Comparison of ENCODE assay signal across 21 cellular contexts in genomic region chr22:40200795-40201194, GRCh38. TPM values are rescaled to one million over a fixed set of nuclear protein-coding genes. Genes with fewer than 3 reads are reported as not detected.
DNase-seq lines count a peak whose midpoint lies in the region; ATAC-seq and TF ChIP-seq lines count a peak whose summit lies in the region.
"Had no signal": no experiment of that assay in that cellular context is flagged by ENCODE, and none has a peak within 500 bp of the region (broad histone marks: within the 10 kb centered on the region; RNA-seq: fewer than 3 reads in every experiment).

No MANE protein-coding gene starts in this region.

- H2BK5ac ChIP-seq in IMR-90 (ENCODE audit: low read depth, low read length, poor library complexity, severe bottlenecking): no peak overlapping the region

- H3K18ac ChIP-seq in IMR-90 (ENCODE audit: low read depth, low read length): no peak overlapping the region

- peaks cover 87% of the 10 kb centered on the region for H4K20me1 ChIP-seq in IMR-90 (ENCODE audit: insufficient read depth, low read length)

- H3K23ac ChIP-seq in IMR-90 (ENCODE audit: low read depth, low read length): peak overlapping the region; percentile 34; the same call in 1 of the 2 replicates

- peak overlapping the region; percentile 26; the same call in 1 of the 2 replicates for H3K4ac ChIP-seq in IMR-90 (ENCODE audit: low read depth, low read length)

- intact Hi-C loops in activated naive CD4-positive, alpha-beta T cell treated with anti-CD3 and anti-CD28 coated beads for 36 hours (cut with micrococcal nuclease): no loop called here
- intact Hi-C loops in IMR-90 (cut with micrococcal nuclease): no loop called here

- peaks cover 25% of the 10 kb centered on the region for H3K4me1 ChIP-seq in IMR-90 (ENCODE audit: control insufficient read depth, insufficient read depth, low read length)

- in situ Hi-C loops in IMR-90 (cut with MboI; ENCODE audit: low sequenced_read_pairs): no loop called here

- H3K36me3 Mint-ChIP-seq in activated naive CD4-positive, alpha-beta T cell treated with anti-CD3 and anti-CD28 coated beads for 36 hours (ENCODE audit: low read depth): no peaks in the 10 kb centered on the region
- peaks cover 4% of the 10 kb centered on the region for H3K36me3 Mint-ChIP-seq in central memory CD8-positive, alpha-beta T cell (ENCODE audit: insufficient read depth)

- no peaks in the 10 kb centered on the region for H3K9me3 ChIP-seq in IMR-90 (ENCODE audit: control insufficient read depth, insufficient read depth, low read length)
- H3K9me3 ChIP-seq: Peyer's patch, right lobe of liver, SJCRH30 had no signal

- no peak overlapping the region for H3K4me2 ChIP-seq in IMR-90 (ENCODE audit: low read depth, low read length)
- H3K4me2 ChIP-seq: KMS-11 had no signal

- H4K5ac ChIP-seq in IMR-90 (ENCODE audit: low read depth, low read length): no peak overlapping the region

- H3K4me1 Mint-ChIP-seq in activated naive CD4-positive, alpha-beta T cell treated with anti-CD3 and anti-CD28 coated beads for 36 hours (ENCODE audit: low read depth): peaks cover 82% of the 10 kb centered on the region
- H3K4me1 Mint-ChIP-seq in central memory CD8-positive, alpha-beta T cell: peaks cover 61% of the 10 kb centered on the region

- no peak overlapping the region for H4K91ac ChIP-seq in IMR-90 (ENCODE audit: insufficient read depth, low read depth, low read length)

- H3K14ac ChIP-seq in IMR-90 (replicated peaks; ENCODE audit: low read depth, low read length): no peak overlapping the region

- H3K4me3 ChIP-seq in IMR-90 (ENCODE audit: insufficient read depth, low read depth, low read length): no peak overlapping the region
- H3K4me3 ChIP-seq: Peyer's patch, right lobe of liver, SJCRH30 had no signal

- H3K9ac ChIP-seq in IMR-90 (ENCODE audit: low read depth, low read length): no peak overlapping the region
- H3K9ac ChIP-seq: KMS-11, parathyroid adenoma had no signal

- H2AK9ac ChIP-seq in IMR-90 (replicated peaks; ENCODE audit: low read depth, low read length, poor library complexity): no peak overlapping the region

- no peak overlapping the region for H3K27ac ChIP-seq in IMR-90 (ENCODE audit: insufficient read depth, low read length)
- H3K27ac ChIP-seq: KMS-11, parathyroid adenoma, Peyer's patch, right lobe of liver, SJCRH30 had no signal

- TF ChIP-seq CTCF in IMR-90 (conservative IDR thresholded peaks at IDR 0.05; ENCODE audit: low read depth, low read length): no peak

- dilution Hi-C loops in IMR-90 (cut with HindIII; ENCODE audit: low sequenced_read_pairs, unreplicated experiment): no loop called here

- H2AK5ac ChIP-seq in IMR-90 (ENCODE audit: low read depth, low read length): no peak overlapping the region

- CTCF ChIA-PET in activated naive CD4-positive, alpha-beta T cell treated with anti-CD3 and anti-CD28 coated beads for 36 hours (lab: Charles Lee): interaction anchor here (0.5 to 1.2 kb wide), 3 partner anchors 24 to 657 kb away, joined by 3 to 7 read pairs (median 3); no protein-coding TSS in a partner anchor
- CTCF ChIA-PET in IMR-90 (lab: Yijun Ruan, JAX): no interaction called here

- TF ChIP-seq POLR2A in IMR-90 (IDR thresholded peaks at IDR 0.05; ENCODE audit: low read depth, low read length): no peak

- WGBS in IMR-90 (ENCODE audit: extremely low coverage in 2 of 2, insufficient read length in 1 of 2), 2 experiments: 100% methylated on average over 1 of the region's 6 CpGs; no CpG with 5 or more reads in 1 of the 2 experiments

- no peak overlapping the region for H2BK20ac ChIP-seq in IMR-90 (ENCODE audit: low read depth, low read length)

- H3K9me1 ChIP-seq in IMR-90 (ENCODE audit: insufficient read depth, low read length): peaks cover 28% of the 10 kb centered on the region

- H3K79me1 ChIP-seq in IMR-90 (ENCODE audit: low read depth in 1 of 2, low read length in 2 of 2): peaks cover 36 to 79% of the 10 kb centered on the region in 2 experiments

- H3K56ac ChIP-seq in IMR-90 (ENCODE audit: extremely low read depth, insufficient read depth, low read length): no peak overlapping the region

- peak; percentile 42 for DNase-seq in activated naive CD4-positive, alpha-beta T cell treated with anti-CD3 and anti-CD28 coated beads for 36 hours
- no peak for DNase-seq in activated naive CD4-positive, alpha-beta T cell (lab: John Stamatoyannopoulos, UW)
- no peak for DNase-seq in IMR-90
- DNase-seq in central memory CD8-positive, alpha-beta T cell (ENCODE audit: low spot score in 2 of 2): peak in 1 of 2 donors; percentile 35
- peak; percentile 32 for DNase-seq in stimulated activated CD8-positive, alpha-beta memory T cell treated with anti-CD3 and anti-CD28 coated beads, Interleukin-4, amount 100 ng/mL, for 48 hours
- no peak for DNase-seq in NCI-H1417 (lab: John Stamatoyannopoulos, UW)
- DNase-seq in AG08395 (ENCODE audit: low spot score): no peak
- no peak for DNase-seq in DMS114 treated with DMSO at 0.1 percent for 48 hours (lab: John Stamatoyannopoulos, UW; ENCODE audit: unreplicated experiment)
- DNase-seq: activated CD4-positive, alpha-beta T cell treated with anti-CD3 and anti-CD28 coated beads, Interleukin-2, amount 50 U/mL, for 4 hours; NCI-H1048; NCI-H2029 treated with DMSO at 0.1 percent for 48 hours; NCI-H446 treated with DMSO at 0.1 percent for 48 hours; right lobe of liver; SJCRH30; stimulated activated CD4-positive, alpha-beta T cell treated with anti-CD3 and anti-CD28 coated beads, Interleukin-15, amount 100 ng/mL, for 24 hours; stimulated activated naive B cell treated with anti-CD40 and anti-IgM and Interleukin-4, amounts not matched to agents 10 μg/mL and 1 μg/mL and 100 μg/mL, for 72 hours; trophoblast cell had no signal

- peak overlapping the region; percentile 24 for H3K27ac Mint-ChIP-seq in activated naive CD4-positive, alpha-beta T cell treated with anti-CD3 and anti-CD28 coated beads for 36 hours
- no peak overlapping the region for H3K27ac Mint-ChIP-seq in central memory CD8-positive, alpha-beta T cell (ENCODE audit: low read depth)
- H3K27ac Mint-ChIP-seq: T-helper 1 cell treated with Interleukin-12 subunit alpha and Interleukin-12 subunit beta and Interleukin-4 antibody, amounts not matched to agents 30 μg/mL and 1 μg/mL, for 36 hours had no signal

- no peaks in the 10 kb centered on the region for H3K36me3 ChIP-seq in IMR-90 (ENCODE audit: control insufficient read depth, insufficient read depth, low read length)
- H3K36me3 ChIP-seq: Peyer's patch, right lobe of liver, SJCRH30 had no signal

- ATAC-seq in IMR-90 (ENCODE audit: low read depth): no peak
- ATAC-seq in central memory CD8-positive, alpha-beta T cell (replicated peaks; ENCODE audit: extremely low read depth, poor library complexity, severe bottlenecking): peak; percentile 84
- ATAC-seq: right lobe of liver; stimulated activated naive B cell treated with anti-CD40 and anti-IgM and Interleukin-4, amounts not matched to agents 10 μg/mL and 1 μg/mL and 100 μg/mL, for 72 hours had no signal

- POLR2A ChIA-PET in IMR-90 (lab: Charles Lee; ENCODE audit: unreplicated experiment): interaction anchor here (0.6 to 0.7 kb wide), 3 partner anchors 76 to 157 kb away, joined by 5 to 16 read pairs (median 13); no protein-coding TSS in a partner anchor

- no peak overlapping the region for H2AFZ ChIP-seq in IMR-90 (replicated peaks; ENCODE audit: low read length, poor library complexity)
- H2AFZ ChIP-seq: parathyroid adenoma had no signal

- no peaks in the 10 kb centered on the region for H3K9me3 Mint-ChIP-seq in activated naive CD4-positive, alpha-beta T cell treated with anti-CD3 and anti-CD28 coated beads for 36 hours
- no peaks in the 10 kb centered on the region for H3K9me3 Mint-ChIP-seq in central memory CD8-positive, alpha-beta T cell
- H3K9me3 Mint-ChIP-seq: stimulated activated naive B cell treated with anti-CD40 and anti-IgM and Interleukin-4, amounts not matched to agents 10 μg/mL and 1 μg/mL and 100 μg/mL, for 72 hours; T-helper 1 cell treated with Interleukin-12 subunit alpha and Interleukin-12 subunit beta and Interleukin-4 antibody, amounts not matched to agents 30 μg/mL and 1 μg/mL, for 36 hours had no signal

- no peak overlapping the region for H3K4me3 Mint-ChIP-seq in activated naive CD4-positive, alpha-beta T cell treated with anti-CD3 and anti-CD28 coated beads for 36 hours
- H3K4me3 Mint-ChIP-seq in central memory CD8-positive, alpha-beta T cell: no peak overlapping the region
- H3K4me3 Mint-ChIP-seq: stimulated activated naive B cell treated with anti-CD40 and anti-IgM and Interleukin-4, amounts not matched to agents 10 μg/mL and 1 μg/mL and 100 μg/mL, for 72 hours; T-helper 1 cell treated with Interleukin-12 subunit alpha and Interleukin-12 subunit beta and Interleukin-4 antibody, amounts not matched to agents 30 μg/mL and 1 μg/mL, for 36 hours had no signal

- no peak overlapping the region for H4K8ac ChIP-seq in IMR-90 (ENCODE audit: low read depth in 2 of 2, low read length in 2 of 2)

- BruUV-seq in IMR-90 (replicated peaks; lab: Mats Ljungman, UMichigan): no TSS peak

- no peak overlapping the region for H2BK120ac ChIP-seq in IMR-90 (ENCODE audit: low read depth, low read length)

- no peak overlapping the region for H2BK15ac ChIP-seq in IMR-90 (ENCODE audit: low read depth, low read length)

- no peaks in the 10 kb centered on the region for H3K27me3 Mint-ChIP-seq in activated naive CD4-positive, alpha-beta T cell treated with anti-CD3 and anti-CD28 coated beads for 36 hours (ENCODE audit: low read depth)
- H3K27me3 Mint-ChIP-seq in central memory CD8-positive, alpha-beta T cell: no peaks in the 10 kb centered on the region
- H3K27me3 Mint-ChIP-seq: stimulated activated naive B cell treated with anti-CD40 and anti-IgM and Interleukin-4, amounts not matched to agents 10 μg/mL and 1 μg/mL and 100 μg/mL, for 72 hours had no signal

- H3K27me3 ChIP-seq in IMR-90 (ENCODE audit: control insufficient read depth, insufficient read depth, low read length): no peaks in the 10 kb centered on the region
- H3K27me3 ChIP-seq: Peyer's patch, right lobe of liver, SJCRH30 had no signal

- no peak for TF ChIP-seq RAD21 in IMR-90 (IDR thresholded peaks at IDR 0.05; ENCODE audit: low read length)

TF ChIP-seq in IMR-90, 13 proteins besides CTCF, POLR2A, EP300 and RAD21 (continues in another document):
- TF ChIP-seq RCOR1 (IDR thresholded peaks at IDR 0.05; ENCODE audit: insufficient replicate concordance, low read length): no peak
- no peak for TF ChIP-seq USF2 (IDR thresholded peaks at IDR 0.05; ENCODE audit: low read depth, low read length)

RNA-seq across cellular contexts. Expression of gene TNRC6B, which starts 23.1 kb away (rescaled TPM):
- 10 to 100 TPM; 37.9 TPM for total RNA-seq in activated naive CD4-positive, alpha-beta T cell treated with anti-CD3 and anti-CD28 coated beads for 36 hours
- 14.7 and 17.0 TPM in 2 replicates for total RNA-seq in IMR-90 (2012; rRNA removed)
- 3.9 and 4.8 TPM in 2 replicates for polyA plus RNA-seq in IMR-90 (2012; rRNA removed)
- polyA plus RNA-seq in IMR-90 (2012; cell fraction: cytosol; rRNA removed): 0.79 and 2.9 TPM in 2 replicates
- polyA plus RNA-seq in IMR-90 (2012; cell fraction: nucleus; rRNA removed; ENCODE audit: low replicate concordance): 3.7 and 4.7 TPM in 2 replicates

Comparison
In these comparisons a context has a peak if more than half of its experiments do, and no peak if none do; other contexts are left out.
1. DNase-seq: peak in activated naive CD4-positive, alpha-beta T cell treated with anti-CD3 and anti-CD28 coated beads for 36 hours (single experiment) and stimulated activated CD8-positive, alpha-beta memory T cell treated with anti-CD3 and anti-CD28 coated beads, Interleukin-4, amount 100 ng/mL, for 48 hours (single experiment); none in activated naive CD4-positive, alpha-beta T cell (0 of 4), IMR-90 (single experiment), NCI-H1417 (0 of 3), AG08395 (single experiment) and DMS114 treated with DMSO at 0.1 percent for 48 hours (single experiment).